In genomic region chr5:2739360-2740050, GRCh38 we compare ENCODE assay signal across 10 cellular contexts. TPM values are rescaled to one million over a fixed set of nuclear protein-coding genes. Genes with fewer than 3 reads are reported as not detected.
DNase-seq lines count a peak whose midpoint lies in the region; ATAC-seq, FAIRE-seq and TF ChIP-seq lines count a peak whose summit lies in the region.
"Had no signal": no experiment of that assay in that cellular context is flagged by ENCODE, and none has a peak within 500 bp of the region (broad histone marks: within the 10 kb centered on the region; RNA-seq: fewer than 3 reads in every experiment).

No MANE protein-coding gene starts in this region.

- POLR2A ChIA-PET in AG04450 (lab: Yijun Ruan, JAX), result no interaction called here

- H3K4me1 ChIP-seq in RWPE2 (ENCODE audit: insufficient read depth, poor library complexity, severe bottlenecking) (no peaks in the 10 kb centered on the region), foreskin keratinocyte (peaks cover 11% of the 10 kb centered on the region), neural progenitor cell (peaks cover 22% of the 10 kb centered on the region)

- H3K27ac ChIP-seq in AG04450 (ENCODE audit: low read depth, low read length) (no peak overlapping the region), RWPE2 (ENCODE audit: poor library complexity, severe bottlenecking) (no peak overlapping the region), foreskin keratinocyte (peak overlapping the region; percentile 69), neural progenitor cell (no peak overlapping the region)

- H3K36me3 ChIP-seq in RWPE2 (ENCODE audit: low read depth), result peaks cover 19% of the 10 kb centered on the region
- no peaks in the 10 kb centered on the region for H3K36me3 ChIP-seq in neural progenitor cell

- no peak overlapping the region for H3K9ac ChIP-seq in neural progenitor cell

- H2AFZ ChIP-seq in neural progenitor cell (replicated peaks), result peak overlapping the region; percentile 83

- peaks cover 4% of the 10 kb centered on the region; the same call in 1 of the 2 replicates for H3K9me3 ChIP-seq in AG04450 (ENCODE audit: control insufficient read depth, insufficient read depth, low read length)
- H3K9me3 ChIP-seq in RWPE2 (ENCODE audit: severe bottlenecking), result no peaks in the 10 kb centered on the region
- H3K9me3 ChIP-seq in neural progenitor cell (ENCODE audit: low read depth), result no peaks in the 10 kb centered on the region

- peaks cover 5% of the 10 kb centered on the region for H3K79me2 ChIP-seq in neural progenitor cell (ENCODE audit: low read depth)

- H3K4me3 Mint-ChIP-seq in neural progenitor cell, result peak overlapping the region; percentile 76

- TF ChIP-seq CTCF in AG04450 (IDR thresholded peaks at IDR 0.05; ENCODE audit: low read depth, low read length), result no peak
- TF ChIP-seq CTCF in RWPE2 (IDR thresholded peaks at IDR 0.05; ENCODE audit: poor library complexity, severe bottlenecking), result no peak
- TF ChIP-seq CTCF in foreskin keratinocyte (conservative IDR thresholded peaks at IDR 0.05), result no peak
- no peak for TF ChIP-seq CTCF in neural progenitor cell (IDR thresholded peaks at IDR 0.05)

- no peak overlapping the region for H3K27ac Mint-ChIP-seq in neural progenitor cell

- peak overlapping the region; percentile 86 for H3K4me2 ChIP-seq in neural progenitor cell

- peaks cover 36% of the 10 kb centered on the region for H3K27me3 ChIP-seq in AG04450 (ENCODE audit: control insufficient read depth, insufficient read depth, low read length)
- no peaks in the 10 kb centered on the region for H3K27me3 ChIP-seq in RWPE2 (ENCODE audit: insufficient read depth, poor library complexity, severe bottlenecking)
- no peaks in the 10 kb centered on the region for H3K27me3 ChIP-seq in foreskin keratinocyte
- peaks cover 84% of the 10 kb centered on the region for H3K27me3 ChIP-seq in neural progenitor cell

- peaks cover 5% of the 10 kb centered on the region for H3K9me3 Mint-ChIP-seq in neural progenitor cell

- DNase-seq in AG04450 (ENCODE audit: low read depth, low spot score) (no peak), RWPE2 (ENCODE audit: low spot score) (no peak), foreskin keratinocyte (no peak), neural progenitor cell (ENCODE audit: low spot score) (peak; percentile 75), HTR-8/SVneo (ENCODE audit: insufficient read length, low spot score) (no peak), mucosa of gallbladder (ENCODE audit: low spot score) (no peak)
- DNase-seq: SIG-M5; stimulated activated CD8-positive, alpha-beta memory T cell treated with anti-CD3 and anti-CD28 coated beads, Interleukin-4, amount 100 ng/mL, for 48 hours had no signal

- CTCF ChIA-PET in AG04450 (lab: Charles Lee), result no interaction called here

- H3K27me3 Mint-ChIP-seq in neural progenitor cell (ENCODE audit: insufficient read depth, low read depth), result peaks cover 20% of the 10 kb centered on the region

- no peak for FAIRE-seq in HTR-8/SVneo (lab: Jason Lieb, UNC)

- ATAC-seq in RWPE2 (ENCODE audit: low read depth), result peak; percentile 75
- peak; percentile 68 for ATAC-seq in foreskin keratinocyte
- no peak for ATAC-seq in HG02588 (IDR thresholded peaks at IDR 0.05; ENCODE audit: unreplicated experiment)
- no peak for ATAC-seq in HG02885 (IDR thresholded peaks at IDR 0.05; ENCODE audit: poor library complexity, unreplicated experiment)

- peaks cover 28% of the 10 kb centered on the region for H3K4me1 Mint-ChIP-seq in neural progenitor cell

- H3K36me3 Mint-ChIP-seq in neural progenitor cell, result peaks cover 15% of the 10 kb centered on the region

- H3K4me3 ChIP-seq in AG04450 (ENCODE audit: low read depth, low read length) (peak overlapping the region; percentile 17; the same call in 1 of the 2 replicates), RWPE2 (ENCODE audit: severe bottlenecking) (peak overlapping the region; percentile 64), neural progenitor cell (peak overlapping the region; percentile 59)

- H4K20me1 ChIP-seq in neural progenitor cell (ENCODE audit: low read depth), result peaks cover 48% of the 10 kb centered on the region

- peaks cover 32% of the 10 kb centered on the region for H3F3A ChIP-seq in neural progenitor cell (ENCODE audit: low read depth)

RNA-seq across cellular contexts. Expression of gene IRX2, which starts 12.0 kb away (rescaled TPM):
- polyA plus RNA-seq in AG04450 (2011; rRNA removed) (not detected in 2 replicates), foreskin keratinocyte (10.9 and 12.7 TPM in 2 replicates)
- polyA minus RNA-seq in AG04450 (2011; rRNA and poly(A)+ RNA removed), result not detected in 2 replicates
- total RNA-seq in foreskin keratinocyte (18.2 and 19.5 TPM in 2 replicates), neural progenitor cell (ENCODE audit: low replicate concordance) (13.7 and 15.4 TPM in 2 replicates), mucosa of gallbladder (0.26 TPM)

Comparison
In these comparisons a context has a peak if more than half of its experiments do, and no peak if none do; other contexts are left out.
1. ATAC-seq: peak in RWPE2 (single experiment) and foreskin keratinocyte (single experiment); none in HG02588 (single experiment) and HG02885 (single experiment).
2. RNA of gene IRX2, which starts 12.0 kb away (total RNA-seq): 18.2 to 19.5 TPM in foreskin keratinocyte and 13.7 to 15.4 TPM in neural progenitor cell; 0.26 TPM in mucosa of gallbladder (single experiment); every median in the first group is over 10 times any median in the second.
3. Peak in every context shown above with its lines, with median percentiles within 50 percentile points of each other: H3K4me3 ChIP-seq.